14 cellular contexts compared by ENCODE assay signal in the genomic region with DNA sequence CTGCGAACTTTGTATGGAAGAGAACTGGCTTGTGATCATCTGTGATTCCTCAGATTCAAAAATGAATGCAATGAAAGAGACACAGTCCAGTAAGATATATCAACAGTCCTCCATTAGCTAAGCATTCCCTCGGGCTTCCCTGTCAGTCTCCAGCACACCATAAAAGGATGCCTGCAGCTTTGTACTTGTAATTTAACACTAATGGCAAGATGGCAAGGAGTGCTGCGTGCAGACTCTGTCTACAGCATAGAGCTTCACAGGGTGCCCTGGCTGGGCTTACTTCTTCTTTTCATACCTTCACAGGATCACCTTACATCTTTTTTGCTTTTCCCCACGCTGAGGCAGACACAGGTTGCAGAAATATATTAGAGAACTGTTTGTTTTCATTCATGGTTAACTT.
DNase-seq lines count a peak whose midpoint lies in the region; ATAC-seq and TF ChIP-seq lines count a peak whose summit lies in the region.
"Had no signal": no experiment of that assay in that cellular context is flagged by ENCODE, and none has a peak within 500 bp of the region (broad histone marks: within the 10 kb centered on the region; RNA-seq: fewer than 3 reads in every experiment).

No MANE protein-coding gene starts in this region.

- H3K36me3 ChIP-seq in neural cell (ENCODE audit: insufficient read depth, low read length): no peaks in the 10 kb centered on the region

- no peaks in the 10 kb centered on the region for H3K79me2 ChIP-seq in neural cell (replicated peaks; ENCODE audit: insufficient read depth, low read length)

- peak; percentile 57 for TF ChIP-seq EP300 in neural cell (conservative IDR thresholded peaks at IDR 0.05; ENCODE audit: poor library complexity, severe bottlenecking)

- H3K9me2 ChIP-seq in neural cell (ENCODE audit: insufficient read depth, low read length): no peaks in the 10 kb centered on the region

- no peak for ATAC-seq in activated CD4-positive, CD25-positive, alpha-beta regulatory T cell treated with anti-CD3 and anti-CD28 coated beads, Interleukin-2, amount 50 U/mL, for 24 hours
- ATAC-seq: A549, HCT116 had no signal

- peak overlapping the region; percentile 30 for H3K4me3 ChIP-seq in neural cell (ENCODE audit: low read length)
- H3K4me3 ChIP-seq: A549, GM23248 had no signal

- peak overlapping the region; percentile 61 for H3K27ac ChIP-seq in neural cell (ENCODE audit: low read length)
- H3K27ac ChIP-seq: A549, GM23248 had no signal

- no peak overlapping the region for H2AFZ ChIP-seq in neural cell (ENCODE audit: low read depth, low read length)
- H2AFZ ChIP-seq: GM23248 had no signal

- TF ChIP-seq RAD21 in neural cell (conservative IDR thresholded peaks at IDR 0.05): no peak

- H3K9ac ChIP-seq in neural cell (ENCODE audit: low read length): no peak overlapping the region
- H3K9ac ChIP-seq: GM23248 had no signal

- H3K9me3 ChIP-seq in neural cell (ENCODE audit: low read length): no peaks in the 10 kb centered on the region
- H3K9me3 ChIP-seq: A549, Caco-2 had no signal

- no peaks in the 10 kb centered on the region for H3K27me3 ChIP-seq in neural cell (ENCODE audit: insufficient read depth, low read depth, low read length)

- no peaks in the 10 kb centered on the region for H4K20me1 ChIP-seq in neural cell (ENCODE audit: insufficient read depth)

- no peak overlapping the region for H3K4me2 ChIP-seq in neural cell (ENCODE audit: low read length)
- H3K4me2 ChIP-seq: A549 had no signal

- DNase-seq in DMS 273 (lab: John Stamatoyannopoulos, UW; ENCODE audit: unreplicated experiment) (peak; percentile 82), NCI-H187 (lab: John Stamatoyannopoulos, UW) (peak; percentile 7 to 16), NCI-H526 (lab: John Stamatoyannopoulos, UW) (peak; percentile 59 to 71), hypothalamus (lab: John Stamatoyannopoulos, UW) (no peak), NCI-H446 treated with DMSO at 0.1 percent for 48 hours (lab: John Stamatoyannopoulos, UW) (no peak)
- DNase-seq: Caco-2, DMS79, GM23248, NCI-H226, SHP77 treated with DMSO at 0.1 percent for 48 hours had no signal

- TF ChIP-seq CTCF in neural cell (IDR thresholded peaks at IDR 0.05; ENCODE audit: poor library complexity, severe bottlenecking): no peak

- H3F3A ChIP-seq in neural cell (ENCODE audit: insufficient read depth, low read length, poor library complexity, severe bottlenecking): no peaks in the 10 kb centered on the region

TF ChIP-seq in neural cell, 6 proteins besides CTCF, POLR2A, EP300 and RAD21:
- TF ChIP-seq POLR2AphosphoS5 (IDR thresholded peaks at IDR 0.05) (peak; percentile 80), REST (IDR thresholded peaks at IDR 0.05; ENCODE audit: borderline replicate concordance) (peak; percentile 38), TAF1 (IDR thresholded peaks at IDR 0.05; ENCODE audit: low read depth) (no peak), SMC3 (conservative IDR thresholded peaks at IDR 0.05; ENCODE audit: poor library complexity) (no peak), EZH2 (IDR thresholded peaks at IDR 0.05; ENCODE audit: borderline replicate concordance, insufficient read depth, low read length, poor library complexity, severe bottlenecking) (no peak), MXI1 (conservative IDR thresholded peaks at IDR 0.05; ENCODE audit: poor library complexity, severe bottlenecking) (no peak)

Comparison
In these comparisons a context has a peak if more than half of its experiments do, and no peak if none do; other contexts are left out.
1. DNase-seq: peak in DMS 273 (single experiment), NCI-H187 (2 of 2) and NCI-H526 (2 of 2); none in hypothalamus (0 of 51) and NCI-H446 treated with DMSO at 0.1 percent for 48 hours (single experiment).